ENCODE assay signal across 17 cellular contexts in genomic region chr21:39611547-39612190, GRCh38. TPM values are rescaled to one million over a fixed set of nuclear protein-coding genes. Genes with fewer than 3 reads are reported as not detected.
DNase-seq lines count a peak whose midpoint lies in the region; ATAC-seq and TF ChIP-seq lines count a peak whose summit lies in the region.
"Had no signal": no experiment of that assay in that cellular context is flagged by ENCODE, and none has a peak within 500 bp of the region (broad histone marks: within the 10 kb centered on the region; RNA-seq: fewer than 3 reads in every experiment).

No MANE protein-coding gene starts in this region.

- H3K4me2 ChIP-seq in mesenchymal stem cell (ENCODE audit: low read length, poor library complexity, severe bottlenecking) (peak overlapping the region; percentile 93), skeletal muscle satellite cell (ENCODE audit: low read length) (peak overlapping the region; percentile 87)

- H2BK120ac ChIP-seq in mesenchymal stem cell (ENCODE audit: low read depth, low read length) = no peak overlapping the region

- H3K27ac ChIP-seq in HUES64 (ENCODE audit: low read depth, low read length) = peak overlapping the region; percentile 74; the same call in 1 of the 2 replicates
- H3K27ac ChIP-seq in mesenchymal stem cell (ENCODE audit: low read length, poor library complexity, severe bottlenecking) = no peak overlapping the region

- peaks cover 39% of the 10 kb centered on the region for H3K4me1 ChIP-seq in HUES64 (ENCODE audit: insufficient read depth, low read length)
- peaks cover 18% of the 10 kb centered on the region for H3K4me1 ChIP-seq in mesenchymal stem cell (ENCODE audit: control insufficient read depth, insufficient read depth, low read depth, low read length)
- peaks cover 13% of the 10 kb centered on the region for H3K4me1 ChIP-seq in skeletal muscle satellite cell (ENCODE audit: control insufficient read depth, insufficient read depth, low read length)

- peaks cover 8% of the 10 kb centered on the region; the same call in 1 of the 2 replicates for H3K27me3 ChIP-seq in HUES64 (ENCODE audit: insufficient read depth, low read length)
- peaks cover 0 to 59% of the 10 kb centered on the region in 2 experiments for H3K27me3 ChIP-seq in mesenchymal stem cell (ENCODE audit: control insufficient read depth in 1 of 2, insufficient read depth in 1 of 2, low read length in 2 of 2)
- H3K27me3 ChIP-seq in skeletal muscle satellite cell (ENCODE audit: control insufficient read depth, insufficient read depth, low read length) = peaks cover 31% of the 10 kb centered on the region

- WGBS in HUES64 = 38% methylated on average over 19 of the region's 19 CpGs
- WGBS in mesenchymal stem cell = 39% methylated on average over 18 of the region's 19 CpGs

- H2BK12ac ChIP-seq in mesenchymal stem cell (ENCODE audit: low read length in 2 of 2) = no peak overlapping the region

- H3K4me3 ChIP-seq in HUES64 (ENCODE audit: low read length) (peak overlapping the region; percentile 96), choroid plexus epithelial cell (ENCODE audit: low read depth, low read length) (peak overlapping the region; percentile 4), mesenchymal stem cell (ENCODE audit: insufficient read depth in 1 of 2, low read depth in 1 of 2, low read length in 2 of 2) (peak overlapping the region in 1 of 2 experiments; percentile 26), skeletal muscle satellite cell (ENCODE audit: low read length) (no peak overlapping the region)

- no peak overlapping the region for H2BK15ac ChIP-seq in mesenchymal stem cell (ENCODE audit: low read depth, poor library complexity, severe bottlenecking)

- no peak overlapping the region for H3K4ac ChIP-seq in mesenchymal stem cell (ENCODE audit: low read depth in 1 of 2, low read length in 2 of 2)

- H2AFZ ChIP-seq in mesenchymal stem cell (ENCODE audit: low read depth, low read length) = no peak overlapping the region

- no peak for ATAC-seq in HG02678 (IDR thresholded peaks at IDR 0.05; ENCODE audit: unreplicated experiment)
- no peak for ATAC-seq in GM18498 (IDR thresholded peaks at IDR 0.05; ENCODE audit: unreplicated experiment)
- ATAC-seq: activated CD4-positive, alpha-beta T cell treated with anti-CD3 and anti-CD28 coated beads for 36 hours; right cardiac atrium; stimulated activated naive B cell treated with anti-CD40 and anti-IgM and Interleukin-4, amounts not matched to agents 10 μg/mL and 1 μg/mL and 100 μg/mL, for 72 hours had no signal

- peak overlapping the region; percentile 33; the same call in 1 of the 2 replicates for H3K9ac ChIP-seq in HUES64 (ENCODE audit: low read depth, low read length)
- no peak overlapping the region for H3K9ac ChIP-seq in mesenchymal stem cell (ENCODE audit: low read length)
- no peak overlapping the region for H3K9ac ChIP-seq in skeletal muscle satellite cell (ENCODE audit: low read depth, low read length)

- H4K91ac ChIP-seq in mesenchymal stem cell (ENCODE audit: low read length) = no peak overlapping the region

- TF ChIP-seq CTCF in choroid plexus epithelial cell (conservative IDR thresholded peaks at IDR 0.05; ENCODE audit: low read depth, low read length) = no peak

- no peak overlapping the region for H4K8ac ChIP-seq in mesenchymal stem cell (ENCODE audit: low read length)

- H2AK5ac ChIP-seq in mesenchymal stem cell (ENCODE audit: low read length, severe bottlenecking) = peak overlapping the region; percentile 8

- no peak overlapping the region for H2BK5ac ChIP-seq in mesenchymal stem cell (ENCODE audit: low read depth, low read length, poor library complexity, severe bottlenecking)

- H3K79me1 ChIP-seq in mesenchymal stem cell (replicated peaks; ENCODE audit: low read length, poor library complexity, severe bottlenecking) = peaks cover 17% of the 10 kb centered on the region

- H3K18ac ChIP-seq in mesenchymal stem cell (ENCODE audit: low read depth in 1 of 2, low read length in 2 of 2) = no peak overlapping the region

- H3K9me3 ChIP-seq in HUES64 (ENCODE audit: insufficient read depth, low read depth, low read length) (no peaks in the 10 kb centered on the region), mesenchymal stem cell (ENCODE audit: control insufficient read depth, low read length) (no peaks in the 10 kb centered on the region), skeletal muscle satellite cell (replicated peaks; ENCODE audit: low read length) (no peaks in the 10 kb centered on the region)

- DNase-seq in choroid plexus epithelial cell (ENCODE audit: low read depth) (peak; percentile 24), mesenchymal stem cell (no peak), iPS-NIHi7 (ENCODE audit: extremely low spot score) (no peak), NCI-H146 (lab: John Stamatoyannopoulos, UW) (no peak)
- DNase-seq: activated CD4-positive, alpha-beta T cell treated with anti-CD3 and anti-CD28 coated beads for 36 hours; activated naive CD8-positive, alpha-beta T cell treated with anti-CD3 and anti-CD28 coated beads, Interleukin-2, amount 10 ng/mL, durations not matched to agents 7 days and 5 days; CD4-positive, CD25-positive, alpha-beta regulatory T cell; immature natural killer cell; NCI-H1694 treated with DMSO at 0.1 percent for 48 hours; right cardiac atrium; RPMI8226; stimulated activated naive B cell treated with anti-CD40 and anti-IgM and Interleukin-4, amounts not matched to agents 10 μg/mL and 1 μg/mL and 100 μg/mL, for 72 hours had no signal

- H3K23ac ChIP-seq in mesenchymal stem cell (ENCODE audit: low read length in 2 of 2) = no peak overlapping the region

- no peak overlapping the region for H3K14ac ChIP-seq in mesenchymal stem cell (ENCODE audit: low read length in 2 of 2)

- H3K36me3 ChIP-seq in HUES64 (ENCODE audit: insufficient read depth, low read length) (peaks cover 17% of the 10 kb centered on the region), mesenchymal stem cell (ENCODE audit: control insufficient read depth in 1 of 2, insufficient read depth in 2 of 2, low read depth in 1 of 2, low read length in 2 of 2) (peaks cover 0 to 4% of the 10 kb centered on the region in 2 experiments), skeletal muscle satellite cell (ENCODE audit: insufficient read depth, low read length) (no peaks in the 10 kb centered on the region)

RNA-seq across cellular contexts. Expression of gene B3GALT5, which starts 1.1 kb away (rescaled TPM):
- polyA plus RNA-seq in HUES64 (2013, experiment 1 of 2) = 5.7 TPM
- polyA plus RNA-seq in HUES64 (2013, experiment 2 of 2) = 4.8 TPM
- polyA plus RNA-seq in mesenchymal stem cell (2013, experiment 1 of 2) = 0.07 TPM
- 0.07 TPM for polyA plus RNA-seq in mesenchymal stem cell (2013, experiment 2 of 2)
- not detected in 2 replicates for total RNA-seq in skeletal muscle satellite cell (2012; rRNA removed)
- total RNA-seq: activated CD4-positive, alpha-beta T cell treated with anti-CD3 and anti-CD28 coated beads for 36 hours; activated naive CD8-positive, alpha-beta T cell treated with anti-CD3 and anti-CD28 coated beads, Interleukin-2, amount 10 ng/mL, durations not matched to agents 7 days and 5 days; CD4-positive, CD25-positive, alpha-beta regulatory T cell; dermis microvascular lymphatic vessel endothelial cell had no signal
- polyA plus RNA-seq: CD4-positive, CD25-positive, alpha-beta regulatory T cell; immature natural killer cell had no signal
